ENCODE assay signal across 8 cellular contexts in genomic region chr14:49852351-49853157, GRCh38. TPM values are rescaled to one million over a fixed set of nuclear protein-coding genes. Genes with fewer than 3 reads are reported as not detected.
DNase-seq lines count a peak whose midpoint lies in the region; ATAC-seq lines count a peak whose summit lies in the region.

NEMF (minus strand) TSS chr14:49852788; CDS start chr14:49852753, 35 bp downstream.

- DNase-seq in DMS153 (lab: John Stamatoyannopoulos, UW): peak; percentile 84
- peak; percentile 45 for DNase-seq in HuH-7.5 (ENCODE audit: low spot score)
- DNase-seq in OCI-M1 (lab: John Stamatoyannopoulos, UW): peak; percentile 93
- peak; percentile 81 for DNase-seq in activated T-cell treated with anti-CD3 and anti-CD28 coated beads, Interleukin-2, amount 50 U/mL, for 1 hour
- peak; percentile 53 to 70 for DNase-seq in stimulated activated CD8-positive, alpha-beta memory T cell treated with anti-CD3 and anti-CD28 coated beads, Interleukin-7, amount 100 ng/mL, for 48 hours (ENCODE audit: extremely low read depth in 1 of 2, low read depth in 1 of 2)

- no peaks in the 10 kb centered on the region for H3K27me3 ChIP-seq in esophagus (ENCODE audit: control insufficient read depth in 1 of 2, insufficient read depth in 2 of 2, low read length in 2 of 2)
- H3K27me3 ChIP-seq in muscle layer of duodenum (ENCODE audit: low read depth, low read length): no peaks in the 10 kb centered on the region

- H3K36me3 ChIP-seq in esophagus (ENCODE audit: control insufficient read depth in 2 of 2, insufficient read depth in 2 of 2, low read length in 1 of 2) (no peaks in the 10 kb centered on the region), muscle layer of duodenum (ENCODE audit: control insufficient read depth in 1 of 2, insufficient read depth in 2 of 2, low read length in 2 of 2) (peaks cover 12 to 16% of the 10 kb centered on the region in 2 donors)

- H3K4me3 ChIP-seq in esophagus (ENCODE audit: low read depth in 1 of 2, low read length in 2 of 2) (peak within 1 kb of the TSS; percentile 79 to 88), muscle layer of duodenum (ENCODE audit: low read depth in 1 of 2, low read length in 2 of 2) (peak within 1 kb of the TSS; percentile 92 to 98)

- ATAC-seq in GM21526 (IDR thresholded peaks at IDR 0.05; ENCODE audit: low FRiP score, unreplicated experiment): peak; percentile 69

- H3K4me1 ChIP-seq in esophagus (ENCODE audit: control insufficient read depth in 2 of 2, insufficient read depth in 2 of 2, low read length in 1 of 2) (no peaks in the 10 kb centered on the region), muscle layer of duodenum (ENCODE audit: control insufficient read depth in 1 of 2, insufficient read depth in 2 of 2, low read length in 2 of 2) (peaks cover 6 to 15% of the 10 kb centered on the region in 2 donors)

- H3K9me3 ChIP-seq in esophagus (ENCODE audit: control insufficient read depth in 2 of 2, insufficient read depth in 1 of 2, low read depth in 1 of 2, low read length in 1 of 2) (no peaks in the 10 kb centered on the region), muscle layer of duodenum (ENCODE audit: control insufficient read depth in 1 of 2, low read length in 2 of 2) (no peaks in the 10 kb centered on the region)

- WGBS in esophagus, 2 donors: 0% methylated on average over 49 of the region's 49 CpGs

- peak within 1 kb of the TSS; percentile 89 to 96 for H3K27ac ChIP-seq in esophagus (ENCODE audit: low read depth in 2 of 2, low read length in 1 of 2)
- peak within 1 kb of the TSS; percentile 95 for H3K27ac ChIP-seq in muscle layer of duodenum (ENCODE audit: low read length)

RNA-seq across cellular contexts. Expression of gene NEMF, which starts in this region (rescaled TPM):
- 10 to 100 TPM; 19.9 to 40.2 TPM for polyA plus RNA-seq in esophagus

Comparison
In these comparisons a context has a peak if more than half of its experiments do, and no peak if none do; other contexts are left out.
1. Peak in every context shown above with its lines: DNase-seq, ATAC-seq, H3K4me3 ChIP-seq and H3K27ac ChIP-seq.